Comparison of ENCODE assay signal across 11 cellular contexts in the genomic region with DNA sequence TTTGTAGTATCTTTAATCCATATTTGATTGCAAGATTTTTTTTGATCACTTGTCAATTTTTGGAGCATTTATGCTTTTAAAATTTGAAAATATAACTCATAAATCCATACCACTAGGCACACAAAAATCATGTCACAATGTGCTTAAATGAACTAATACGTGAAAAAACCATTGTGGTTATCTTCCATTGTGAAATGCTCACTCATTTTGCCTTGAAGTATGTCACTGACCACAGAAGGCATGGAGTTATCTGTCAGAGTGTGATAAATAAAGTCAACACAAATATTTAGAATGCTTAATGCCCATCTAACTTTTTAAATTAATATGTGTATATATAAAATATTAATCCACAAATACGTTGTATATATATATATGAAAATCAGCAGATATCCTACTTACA.
"Had no signal": no experiment of that assay in that cellular context is flagged by ENCODE, and none has a peak within 500 bp of the region (broad histone marks: within the 10 kb centered on the region; RNA-seq: fewer than 3 reads in every experiment).

No MANE protein-coding gene starts in this region.

- H3K4me3 ChIP-seq: dorsolateral prefrontal cortex, esophagus muscularis mucosa, heart left ventricle, ovary, upper lobe of left lung had no signal

- DNase-seq: activated CD4-positive, alpha-beta T cell treated with anti-CD3 and anti-CD28 coated beads, Interleukin-2, amount 50 U/mL, for 1 hour; activated CD4-positive, CD25-positive, alpha-beta regulatory T cell; dorsolateral prefrontal cortex; foreskin keratinocyte; heart left ventricle; ovary; stimulated activated CD4-positive, alpha-beta T cell treated with anti-CD3 and anti-CD28 coated beads, Interleukin-4, amount 100 ng/mL, for 24 hours; upper lobe of left lung had no signal

- ATAC-seq: activated naive CD4-positive, alpha-beta T cell treated with anti-CD3 and anti-CD28 coated beads, Interleukin-2, amount 50 U/mL, for 72 hours; foreskin keratinocyte; heart left ventricle had no signal

- H3K9me3 ChIP-seq: esophagus muscularis mucosa, ovary, upper lobe of left lung had no signal

- H3K27ac ChIP-seq: dorsolateral prefrontal cortex, esophagus muscularis mucosa, foreskin keratinocyte, heart left ventricle, ovary, upper lobe of left lung had no signal

- H3K4me1 ChIP-seq: esophagus muscularis mucosa, foreskin keratinocyte, heart left ventricle, upper lobe of left lung had no signal

- H3K27me3 ChIP-seq: dorsolateral prefrontal cortex, esophagus muscularis mucosa, foreskin keratinocyte, heart left ventricle, ovary, upper lobe of left lung had no signal

- FAIRE-seq: keratinocyte had no signal

- H3K36me3 ChIP-seq: esophagus muscularis mucosa, heart left ventricle, ovary, upper lobe of left lung had no signal
